In genomic region chr11:68950268-68950667, GRCh38 we compare ENCODE assay signal across 10 cellular contexts. TPM values are rescaled to one million over a fixed set of nuclear protein-coding genes. Genes with fewer than 3 reads are reported as not detected.
DNase-seq lines count a peak whose midpoint lies in the region; ATAC-seq, FAIRE-seq and TF ChIP-seq lines count a peak whose summit lies in the region.
"Had no signal": no experiment of that assay in that cellular context is flagged by ENCODE, and none has a peak within 500 bp of the region (broad histone marks: within the 10 kb centered on the region; RNA-seq: fewer than 3 reads in every experiment).

No MANE protein-coding gene starts in this region.

- no peaks in the 10 kb centered on the region for H3K36me3 ChIP-seq in stomach

- peak overlapping the region in 1 of 5 donors; percentile 34 for H3K27ac ChIP-seq in stomach

- TF ChIP-seq POLR2A in stomach (IDR thresholded peaks at IDR 0.05) (no peak), GM12892 (IDR thresholded peaks at IDR 0.05; ENCODE audit: low read depth, low read length) (no peak)

- no peak for FAIRE-seq in GM12892 (lab: Jason Lieb, UNC)
- FAIRE-seq: endometrium, GM18507 had no signal

- peak; percentile 13 for DNase-seq in ACHN
- peak; percentile 20 for DNase-seq in RPMI7951 (ENCODE audit: low read depth)
- peak; percentile 26 for DNase-seq in fibroblast of villous mesenchyme (ENCODE audit: low read depth)
- DNase-seq in NCI-H1694 treated with DMSO at 0.1 percent for 48 hours (lab: John Stamatoyannopoulos, UW), result no peak
- DNase-seq in stomach, result no peak
- DNase-seq in GM12892 (ENCODE audit: insufficient read length), result no peak

- in situ Hi-C loops in ACHN (cut with HindIII; ENCODE audit: low pct_ligation_motif_present, low pct_unique_long_range_greater_than_20kb, low sequenced_read_pairs), result no loop called here

- no peak for TF ChIP-seq EP300 in stomach (IDR thresholded peaks at IDR 0.05)

- ATAC-seq in HG03095 (IDR thresholded peaks at IDR 0.05; ENCODE audit: unreplicated experiment), result no peak

- TF ChIP-seq CTCF in GM12873 (IDR thresholded peaks at IDR 0.05; ENCODE audit: insufficient read depth, low read depth, low read length, missing control alignments) (peak; percentile 57), fibroblast of villous mesenchyme (IDR thresholded peaks at IDR 0.05; ENCODE audit: insufficient read depth, low read depth, low read length) (peak; percentile 53), stomach (IDR thresholded peaks at IDR 0.05) (no peak)

- H3K4me1 ChIP-seq in stomach, result peaks cover 4 to 26% (median 17%) of the 10 kb centered on the region in 4 donors

- intact Hi-C loops in stomach (cut with DNase I; ENCODE audit: low total_unique reads), result no loop called here

- H3K27me3 ChIP-seq in stomach, result no peaks in the 10 kb centered on the region

- H3K9me3 ChIP-seq in stomach, result no peaks in the 10 kb centered on the region

- H3K4me3 ChIP-seq in fibroblast of villous mesenchyme (ENCODE audit: low read depth, low read length) (no peak overlapping the region), stomach (no peak overlapping the region)

- 52 to 74% (median 68%) methylated on average over 5 of the region's 5 CpGs for WGBS in stomach, 5 donors

RNA-seq across cellular contexts. Expression of gene MRGPRD, which starts 30.5 kb away (rescaled TPM):
- total RNA-seq in RPMI7951 (2014; rRNA removed; shearing (Covaris generic)), result not detected in 2 replicates
- not detected in 2 replicates for total RNA-seq in fibroblast of villous mesenchyme
- under 1 TPM in 1 of 5 donors, not detected in 4; 0.92 TPM for total RNA-seq in stomach
- not detected for polyA plus RNA-seq in stomach
- not detected for polyA plus RNA-seq in GM12892 (2012; ENCODE audit: missing spikeins)

RNA-seq across cellular contexts. Expression of gene IGHMBP2, which starts 46.6 kb away (rescaled TPM):
- 5.3 and 5.4 TPM in 2 replicates for total RNA-seq in RPMI7951 (2014; rRNA removed; shearing (Covaris generic))
- total RNA-seq in fibroblast of villous mesenchyme, result 9.9 and 14.2 TPM in 2 replicates
- 100 to 1,000 TPM in 1 of 5 donors, 10 to 100 TPM in 3, 1 to 10 TPM in 1; 8.8 to 133 (median 25.6) TPM for total RNA-seq in stomach
- 10 to 100 TPM in 2 of 3 donors, 1 to 10 TPM in 1; 9.2 to 14.2 (median 11.3) TPM for polyA plus RNA-seq in stomach
- polyA plus RNA-seq in GM12892 (2012; ENCODE audit: missing spikeins), result 5.9 TPM

RNA-seq across cellular contexts. Expression of gene MRPL21, which starts 46.6 kb away (rescaled TPM):
- 116 and 134 TPM in 2 replicates for total RNA-seq in RPMI7951 (2014; rRNA removed; shearing (Covaris generic))
- total RNA-seq in fibroblast of villous mesenchyme (43.5 and 47.1 TPM in 2 replicates), stomach (100 to 1,000 TPM in 2 of 5 donors, 10 to 100 TPM in 3; 30.6 to 185 (median 56.7) TPM)
- 100 to 1,000 TPM in 1 of 3 donors, 10 to 100 TPM in 2; 92.1 to 112 (median 93.1) TPM for polyA plus RNA-seq in stomach
- 77.6 TPM for polyA plus RNA-seq in GM12892 (2012; ENCODE audit: missing spikeins)

Comparison
In these comparisons a context has a peak if more than half of its experiments do, and no peak if none do; other contexts are left out.
1. DNase-seq: peak in ACHN (single experiment), RPMI7951 (single experiment) and fibroblast of villous mesenchyme (single experiment); none in NCI-H1694 treated with DMSO at 0.1 percent for 48 hours (single experiment), stomach (single experiment) and GM12892 (single experiment).
2. CTCF ChIP-seq: peak in GM12873 (single experiment) and fibroblast of villous mesenchyme (single experiment); none in stomach (0 of 7).